ENCODE assay signal across 28 cellular contexts in genomic region chr11:77111277-77111676, GRCh38. TPM values are rescaled to one million over a fixed set of nuclear protein-coding genes. Genes with fewer than 3 reads are reported as not detected.
"Had no signal": no experiment of that assay in that cellular context is flagged by ENCODE, and none has a peak within 500 bp of the region (broad histone marks: within the 10 kb centered on the region; RNA-seq: fewer than 3 reads in every experiment).

No MANE protein-coding gene starts in this region.

- H3K36me3 ChIP-seq: upper lobe of left lung had no signal

- H3K27me3 ChIP-seq: stomach, testis, upper lobe of left lung had no signal

- DNase-seq: activated B cell treated with CpG ODN at 0.5 μM for 24 hours; activated CD4-positive, alpha-beta T cell treated with anti-CD3 and anti-CD28 coated beads for 48 hours; activated CD8-positive, alpha-beta T cell treated with anti-CD3 and anti-CD28 coated beads for 36 hours; activated naive CD4-positive, alpha-beta T cell treated with anti-CD3 and anti-CD28 coated beads for 36 hours; activated T-cell treated with anti-CD3 and anti-CD28 coated beads, Interleukin-2, amount 50 U/mL, for 1 hour; caudate nucleus; effector memory CD8-positive, alpha-beta T cell; foreskin melanocyte; glutamatergic neuron; hypothalamus; islet precursor cell; stimulated activated CD4-positive, alpha-beta T cell treated with anti-CD3 and anti-CD28 coated beads, Interleukin-4, amount 100 ng/mL, for 1 hour; stomach; testis; upper lobe of left lung had no signal

- H3K4me3 Mint-ChIP-seq: activated B cell treated with CpG ODN at 0.5 μM for 24 hours; activated CD8-positive, alpha-beta T cell treated with anti-CD3 and anti-CD28 coated beads for 36 hours; activated naive CD4-positive, alpha-beta T cell treated with anti-CD3 and anti-CD28 coated beads for 36 hours; brain; effector memory CD8-positive, alpha-beta T cell; mesothelial cell of epicardium; T-helper 2 cell treated with Interferon-gamma antibody and Interleukin-4, amounts not matched to agents 5 μg/mL and 100 μg/mL, for 36 hours had no signal

- H3K4me1 ChIP-seq: psoas muscle had no signal

- H3K9me3 ChIP-seq: psoas muscle, stomach, testis, upper lobe of left lung had no signal

- H3K27me3 Mint-ChIP-seq: activated CD8-positive, alpha-beta T cell treated with anti-CD3 and anti-CD28 coated beads for 36 hours; brain; effector memory CD8-positive, alpha-beta T cell had no signal

- FAIRE-seq: TTC549 had no signal

- H3K4me3 ChIP-seq: lung, psoas muscle, smooth muscle cell, stomach, testis, upper lobe of left lung had no signal

- H3K27ac ChIP-seq: psoas muscle, stomach, testis, upper lobe of left lung had no signal

- H3K36me3 Mint-ChIP-seq: mesothelial cell of epicardium had no signal

- H3K9me3 Mint-ChIP-seq: activated B cell treated with CpG ODN at 0.5 μM for 24 hours; activated CD8-positive, alpha-beta T cell treated with anti-CD3 and anti-CD28 coated beads for 36 hours; activated naive CD4-positive, alpha-beta T cell treated with anti-CD3 and anti-CD28 coated beads for 36 hours; brain; effector memory CD8-positive, alpha-beta T cell; mesothelial cell of epicardium; T-helper 2 cell treated with Interferon-gamma antibody and Interleukin-4, amounts not matched to agents 5 μg/mL and 100 μg/mL, for 36 hours had no signal

- ATAC-seq: activated CD8-positive, alpha-beta T cell treated with anti-CD3 and anti-CD28 coated beads for 36 hours; effector memory CD8-positive, alpha-beta T cell; left lobe of liver; psoas muscle; right cardiac atrium had no signal

- H3K27ac Mint-ChIP-seq: activated B cell treated with CpG ODN at 0.5 μM for 24 hours; activated CD8-positive, alpha-beta T cell treated with anti-CD3 and anti-CD28 coated beads for 36 hours; activated naive CD4-positive, alpha-beta T cell treated with anti-CD3 and anti-CD28 coated beads for 36 hours; effector memory CD8-positive, alpha-beta T cell; mesothelial cell of epicardium; T-helper 2 cell treated with Interferon-gamma antibody and Interleukin-4, amounts not matched to agents 5 μg/mL and 100 μg/mL, for 36 hours had no signal

- H3K4me2 ChIP-seq: smooth muscle cell had no signal

RNA-seq across cellular contexts. Expression of gene OMP, which starts 8.6 kb away (rescaled TPM):
- total RNA-seq: activated B cell treated with CpG ODN at 0.5 μM for 24 hours; activated CD8-positive, alpha-beta T cell treated with anti-CD3 and anti-CD28 coated beads for 36 hours; activated naive CD4-positive, alpha-beta T cell treated with anti-CD3 and anti-CD28 coated beads for 36 hours; dermis microvascular lymphatic vessel endothelial cell; myocyte; osteocyte; psoas muscle; right cardiac atrium; smooth muscle cell had no signal
- polyA plus RNA-seq: neural cell, right cardiac atrium, smooth muscle cell had no signal

RNA-seq across cellular contexts. Expression of gene MYO7A, which starts 16.8 kb away (rescaled TPM):
- total RNA-seq: activated naive CD4-positive, alpha-beta T cell treated with anti-CD3 and anti-CD28 coated beads for 36 hours; osteocyte had no signal
